Comparison of ENCODE assay signal across 22 cellular contexts in the genomic region with DNA sequence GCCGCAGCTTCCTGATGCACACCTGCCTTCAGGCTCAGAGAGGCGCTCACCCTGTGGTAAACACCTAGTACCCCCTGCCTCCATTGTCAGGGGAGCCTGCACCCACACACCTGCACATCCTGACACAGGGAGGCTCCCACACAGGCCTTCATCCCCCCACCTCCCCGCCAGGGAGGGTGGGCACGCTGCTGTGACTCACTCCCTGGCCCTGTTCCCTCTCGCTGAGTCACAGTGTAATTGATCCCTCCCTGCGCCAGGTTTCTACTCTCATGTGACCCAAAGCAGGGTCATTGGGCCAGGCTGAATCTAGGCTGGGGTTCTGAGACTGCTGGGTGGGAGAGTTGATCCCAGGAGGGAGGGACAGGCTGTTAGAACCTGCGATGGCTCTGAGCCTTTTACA. TPM values are rescaled to one million over a fixed set of nuclear protein-coding genes. Genes with fewer than 3 reads are reported as not detected.
A peak's percentile ranks its signal among the peaks of the same experiment; 100 is the strongest.
DNase-seq lines count a peak whose midpoint lies in the region; ATAC-seq, FAIRE-seq and TF ChIP-seq lines count a peak whose summit lies in the region.
"Had no signal": no experiment of that assay in that cellular context is flagged by ENCODE, and none has a peak within 500 bp of the region (broad histone marks: within the 10 kb centered on the region; RNA-seq: fewer than 3 reads in every experiment).

No MANE protein-coding gene starts in this region.

- H3K79me2 ChIP-seq in HepG2 (ENCODE audit: insufficient read depth, low read length) = no peaks in the 10 kb centered on the region

- no peak overlapping the region for H2AFZ ChIP-seq in HepG2 (ENCODE audit: low read length)

- H3K27me3 ChIP-seq in HepG2 (ENCODE audit: control insufficient read depth in 1 of 2, insufficient read depth in 2 of 2, low read length in 2 of 2) (peaks cover 1 to 14% of the 10 kb centered on the region in 2 experiments; a peak in 4 of 5 replicates), right lobe of liver (no peaks in the 10 kb centered on the region), upper lobe of left lung (no peaks in the 10 kb centered on the region)
- H3K27me3 ChIP-seq: SJSA1, testis had no signal

- POLR2A ChIA-PET in HepG2 (lab: Yijun Ruan, JAX) = no interaction called here

- H4K20me1 ChIP-seq in HepG2 (ENCODE audit: insufficient read depth, low read length) = no peaks in the 10 kb centered on the region

- ATAC-seq in HepG2 = no peak
- ATAC-seq in right lobe of liver = no peak
- no peak for ATAC-seq in GM18868 (IDR thresholded peaks at IDR 0.05; ENCODE audit: unreplicated experiment)
- ATAC-seq in upper lobe of left lung (ENCODE audit: low FRiP score in 2 of 2) = no peak
- ATAC-seq: esophagus mucosa had no signal

- no peak for FAIRE-seq in HepG2 (lab: Jason Lieb, UNC)

- H3K9ac ChIP-seq in HepG2 (ENCODE audit: insufficient read depth, low read depth, low read length) = no peak overlapping the region

- CTCF ChIA-PET in HepG2 (lab: Yijun Ruan, JAX; ENCODE audit: low intra/inter-chr PET ratio, low total read pairs) = no interaction called here

- no peak overlapping the region for H3K4me2 ChIP-seq in HepG2 (ENCODE audit: low read depth, low read length)

- H3K4me3 ChIP-seq in HepG2 (replicated peaks in 1 of 3; ENCODE audit: insufficient read depth in 1 of 3, low read depth in 2 of 3, low read length in 3 of 3) (no peak overlapping the region), right lobe of liver (no peak overlapping the region), fibroblast of mammary gland (ENCODE audit: control insufficient read depth, low read depth, low read length) (no peak overlapping the region), upper lobe of left lung (no peak overlapping the region)
- H3K4me3 ChIP-seq: SJSA1, testis had no signal

- TF ChIP-seq POLR2A in HepG2 (IDR thresholded peaks at IDR 0.05; ENCODE audit: insufficient read depth in 1 of 2, low read depth in 2 of 2, low read length in 2 of 2) (no peak), right lobe of liver (IDR thresholded peaks at IDR 0.05) (no peak), upper lobe of left lung (IDR thresholded peaks at IDR 0.05) (no peak)

- TF ChIP-seq RAD21 in HepG2 (CRISPR knock-in tag; IDR thresholded peaks at IDR 0.05) = no peak

- H3K27ac ChIP-seq in HepG2 (ENCODE audit: extremely low read length, insufficient read depth, low read length) (no peak overlapping the region), right lobe of liver (no peak overlapping the region), upper lobe of left lung (no peak overlapping the region)
- H3K27ac ChIP-seq: SJSA1, testis had no signal

- intact Hi-C loops in HepG2 (cut with micrococcal nuclease; ENCODE audit: unreplicated experiment) (no loop called here), right lobe of liver (cut with DNase I) (no loop called here)

- 0% methylated on average over 3 of the region's 7 CpGs for WGBS in HepG2 (ENCODE audit: low lambda C conversion rate)
- no CpG with 5 or more reads among the region's 7 CpGs for WGBS in right lobe of liver (ENCODE audit: insufficient coverage, low coverage, low lambda C conversion rate, missing lambda C conversion rate)
- WGBS in upper lobe of left lung, 2 donors = 79 to 84% methylated on average over 6 to 7 of the region's 7 CpGs

- DNase-seq in HepG2 (ENCODE audit: low spot score) = no peak
- no peak for DNase-seq in right lobe of liver
- DNase-seq in NCI-H446 (lab: John Stamatoyannopoulos, UW) = peak; percentile 26 to 56
- peak; percentile 5 for DNase-seq in fibroblast of mammary gland (ENCODE audit: low read depth)
- DNase-seq in activated naive CD4-positive, alpha-beta T cell treated with Interleukin-2 at 50 U/mL for 16 hours = no peak
- DNase-seq in upper lobe of left lung = no peak
- no peak for DNase-seq in OCI-M1 (lab: John Stamatoyannopoulos, UW)
- DNase-seq: activated CD4-positive, alpha-beta T cell treated with anti-CD3 and anti-CD28 coated beads, Interleukin-2, amount 50 U/mL, for 48 hours; activated naive CD4-positive, alpha-beta T cell; EL; H7; MV-4-11; NCI-H2029 treated with DMSO at 0.1 percent for 48 hours; NCI-H526 treated with DMSO at 0.1 percent for 48 hours; stimulated activated CD4-positive, alpha-beta T cell treated with anti-CD3 and anti-CD28 coated beads, Interleukin-12 subunit alpha, Interleukin-12 subunit beta, amount 100 ng/mL, for 4 hours; T-helper 2 cell; testis had no signal

- H3K9me3 ChIP-seq in HepG2 (ENCODE audit: low read length) (no peaks in the 10 kb centered on the region), right lobe of liver (no peaks in the 10 kb centered on the region), upper lobe of left lung (no peaks in the 10 kb centered on the region)
- H3K9me3 ChIP-seq: SJSA1, testis had no signal

- in situ Hi-C loops in HepG2 (cut with HindIII; ENCODE audit: extremely low pct_ligation_motif_present, low pct_unique_long_range_greater_than_20kb) = no loop called here

- TF ChIP-seq EP300 in HepG2 (IDR thresholded peaks at IDR 0.05; ENCODE audit: low read depth in 2 of 2, low read length in 2 of 2) (no peak), HepG2 (CRISPR knock-in tag; IDR thresholded peaks at IDR 0.05; ENCODE audit: borderline replicate concordance) (no peak), upper lobe of left lung (IDR thresholded peaks at IDR 0.05) (no peak)

- no peaks in the 10 kb centered on the region for H3K4me1 ChIP-seq in HepG2 (ENCODE audit: insufficient read depth, low read length)
- H3K4me1 ChIP-seq in right lobe of liver = no peaks in the 10 kb centered on the region
- peaks cover 0 to 8% (median 4%) of the 10 kb centered on the region in 4 donors for H3K4me1 ChIP-seq in upper lobe of left lung
- H3K4me1 ChIP-seq: SJSA1 had no signal

- BruUV-seq in HepG2 (replicated peaks; lab: Mats Ljungman, UMichigan) = no TSS peak

- TF ChIP-seq CTCF in HepG2 (CRISPR knock-in tag; IDR thresholded peaks at IDR 0.05) (no peak), right lobe of liver (IDR thresholded peaks at IDR 0.05) (no peak), fibroblast of mammary gland (conservative IDR thresholded peaks at IDR 0.05; ENCODE audit: control insufficient read depth, insufficient read depth, low read depth, low read length) (no peak), upper lobe of left lung (IDR thresholded peaks at IDR 0.05) (no peak)

- no peaks in the 10 kb centered on the region for H3K36me3 ChIP-seq in HepG2 (replicated peaks in 1 of 2; ENCODE audit: control insufficient read depth in 1 of 2, insufficient read depth in 2 of 2, low read length in 2 of 2)
- no peaks in the 10 kb centered on the region for H3K36me3 ChIP-seq in right lobe of liver
- no peaks in the 10 kb centered on the region for H3K36me3 ChIP-seq in upper lobe of left lung
- H3K36me3 ChIP-seq: SJSA1 had no signal

TF ChIP-seq in HepG2, 621 proteins besides CTCF, POLR2A, EP300 and RAD21:
- no peak for TF ChIP-seq ZNF512 (CRISPR knock-in tag; IDR thresholded peaks at IDR 0.05)
- peak; percentile 56 for TF ChIP-seq FOSL2 (CRISPR knock-in tag; IDR thresholded peaks at IDR 0.05)
- TF ChIP-seq ZNF329 (CRISPR knock-in tag; IDR thresholded peaks at IDR 0.05; ENCODE audit: low read depth) = no peak
TF ChIP-seq in HepG2: peak in this region for 1.

RNA-seq across cellular contexts. Expression of gene CELF4, which starts 8.5 kb away (rescaled TPM):
- total RNA-seq in HepG2 (2016; rRNA removed; fragmentation: Illumina TruSeq; extraction: Trizol) (not detected in 2 replicates), right lobe of liver (under 1 TPM in 1 of 6 experiments, not detected in 5; 0.06 TPM), upper lobe of left lung (1 to 10 TPM in 2 of 6 donors, under 1 TPM in 3, not detected in 1; 0.15 to 1.4 (median 0.81) TPM)
- not detected in 2 replicates for total RNA-seq in HepG2 (2016; cell fraction: cytosol; rRNA removed; fragmentation: Illumina TruSeq; extraction: Trizol; ENCODE audit: low read depth)
- total RNA-seq in HepG2 (2016; cell fraction: insoluble cytoplasmic fraction; rRNA removed; fragmentation: Illumina TruSeq; extraction: Trizol) = not detected in 2 replicates
- total RNA-seq in HepG2 (2016; cell fraction: membrane; rRNA removed; fragmentation: Illumina TruSeq; extraction: Trizol) = not detected in 2 replicates
- total RNA-seq in HepG2 (2016; cell fraction: nucleus; rRNA removed; fragmentation: Illumina TruSeq; extraction: Trizol) = not detected in 2 replicates
- not detected in 2 replicates for polyA plus RNA-seq in HepG2 (2011; rRNA removed)
- not detected in 2 replicates for polyA plus RNA-seq in HepG2 (2011; cell fraction: cytosol; rRNA removed)
- polyA plus RNA-seq in HepG2 (2011; cell fraction: nucleus; rRNA removed) = not detected in 2 replicates
- polyA plus RNA-seq in HepG2 (2012) = 0.05 and 0.07 TPM in 2 replicates
- polyA plus RNA-seq in HepG2 (2016; cell fraction: cytosol; fragmentation: Illumina TruSeq; extraction: Trizol; ENCODE audit: low read depth) = not detected in 2 replicates
- polyA plus RNA-seq in HepG2 (2016; cell fraction: insoluble cytoplasmic fraction; fragmentation: Illumina TruSeq; extraction: Trizol; ENCODE audit: low read depth) = not detected in 2 replicates
- not detected in 2 replicates for polyA plus RNA-seq in HepG2 (2016; cell fraction: membrane; fragmentation: Illumina TruSeq; extraction: Trizol; ENCODE audit: low read depth)
- not detected in 2 replicates for polyA plus RNA-seq in HepG2 (2016; cell fraction: nucleus; fragmentation: Illumina TruSeq; extraction: Trizol; ENCODE audit: insufficient read depth, low read depth)
- not detected in 2 replicates for polyA minus RNA-seq in HepG2 (2011; rRNA and poly(A)+ RNA removed; ENCODE audit: low replicate concordance)
- not detected in 2 replicates for polyA minus RNA-seq in HepG2 (2011; cell fraction: cytosol; rRNA and poly(A)+ RNA removed)
- polyA minus RNA-seq in HepG2 (2011; cell fraction: nucleus; rRNA and poly(A)+ RNA removed) = not detected in 2 replicates
- total RNA-seq: esophagus mucosa, glomerular endothelial cell, SJSA1 had no signal
- polyA plus RNA-seq: AG04450 had no signal

Comparison
In these comparisons a context has a peak if more than half of its experiments do, and no peak if none do; other contexts are left out.
1. DNase-seq: peak in NCI-H446 (2 of 2) and fibroblast of mammary gland (single experiment); none in HepG2 (single experiment), right lobe of liver (0 of 3), activated naive CD4-positive, alpha-beta T cell treated with Interleukin-2 at 50 U/mL for 16 hours (single experiment), upper lobe of left lung (0 of 2) and OCI-M1 (single experiment).